Comparison of ENCODE assay signal across 8 cellular contexts in the genomic region with DNA sequence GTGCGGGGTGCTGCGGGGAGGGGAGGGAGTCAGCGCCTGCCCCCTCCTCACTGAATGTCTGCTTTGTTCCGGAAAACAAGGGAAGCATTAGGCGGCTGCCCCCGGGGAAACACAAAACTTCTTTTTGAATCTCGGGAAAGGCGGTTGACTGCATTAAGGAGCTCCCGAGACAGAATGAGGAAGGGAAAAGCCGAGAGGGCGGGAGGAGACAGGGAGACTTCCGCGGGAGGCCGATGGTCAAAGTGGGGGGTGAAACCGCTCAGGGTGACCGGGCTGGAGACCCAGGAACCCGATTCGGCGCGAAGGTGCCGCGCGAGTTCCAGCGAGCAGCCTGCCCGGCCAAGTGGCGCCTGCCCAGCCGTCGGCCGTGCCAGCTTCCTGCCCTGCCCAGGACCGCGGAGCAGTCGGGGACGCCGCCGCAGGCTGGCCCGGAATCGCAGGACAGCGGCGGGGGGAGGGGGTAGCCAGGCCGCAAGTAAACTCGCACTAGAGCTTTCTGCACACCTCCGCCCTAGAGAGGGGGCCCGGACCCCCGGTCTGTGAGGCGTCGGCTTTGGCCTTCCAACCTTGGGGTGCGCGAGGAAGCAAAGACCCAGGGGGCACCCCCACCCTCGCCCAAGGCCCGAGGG. TPM values are rescaled to one million over a fixed set of nuclear protein-coding genes. Genes with fewer than 3 reads are reported as not detected.
DNase-seq lines count a peak whose midpoint lies in the region; ATAC-seq, FAIRE-seq and TF ChIP-seq lines count a peak whose summit lies in the region.

No MANE protein-coding gene starts in this region.

- H3K4me1 ChIP-seq in BLaER1 treated with 17β-estradiol and CSF1 and Interleukin-3, amounts not matched to agents 10 nM and 100 nM: peaks cover 61 to 80% (median 73%) of the 10 kb centered on the region in 10 experiments
- peaks cover 1% of the 10 kb centered on the region for H3K4me1 ChIP-seq in osteoblast (ENCODE audit: insufficient read depth, low read length)

- POLR2A ChIA-PET in activated B cell treated with CpG ODN at 0.5 μM for 24 hours (lab: Charles Lee): interaction anchor here (0.5 to 5.0 kb wide), 16 partner anchors 10 to 339 kb away, joined by 3 to 129 read pairs (median 6); a partner anchor contains a TSS

- peak overlapping the region; percentile 53 to 95 (median 91); a peak in 21 of 22 replicates for H3K9ac ChIP-seq in BLaER1 treated with 17β-estradiol and CSF1 and Interleukin-3, amounts not matched to agents 10 nM and 100 nM

- CTCF ChIA-PET in activated B cell treated with CpG ODN at 0.5 μM for 24 hours (lab: Charles Lee): interaction anchor here (1.1 to 1.2 kb wide), 3 partner anchors 56 to 315 kb away, joined by 4 to 8 read pairs (median 5); a partner anchor contains a TSS

- H3K36me3 ChIP-seq in BLaER1 treated with 17β-estradiol and CSF1 and Interleukin-3, amounts not matched to agents 10 nM and 100 nM: no peaks in the 10 kb centered on the region
- H3K36me3 ChIP-seq in osteoblast (ENCODE audit: insufficient read depth, low read length): no peaks in the 10 kb centered on the region

- no peaks in the 10 kb centered on the region for H3K27me3 Mint-ChIP-seq in activated B cell treated with CpG ODN at 0.5 μM for 24 hours

- H3K4me3 ChIP-seq in BLaER1 treated with 17β-estradiol and CSF1 and Interleukin-3, amounts not matched to agents 10 nM and 100 nM: peak overlapping the region; percentile 43 to 72 (median 62)
- H3K4me3 ChIP-seq in osteoblast (ENCODE audit: insufficient read depth, low read length): peak overlapping the region; percentile 70

- H3K36me3 Mint-ChIP-seq in activated B cell treated with CpG ODN at 0.5 μM for 24 hours (ENCODE audit: low read depth): no peaks in the 10 kb centered on the region

- peak overlapping the region; percentile 80 for H3K4me3 Mint-ChIP-seq in activated B cell treated with CpG ODN at 0.5 μM for 24 hours

- peak; percentile 38 for DNase-seq in H54 (ENCODE audit: insufficient read length, low spot score)
- DNase-seq in activated B cell treated with CpG ODN at 0.5 μM for 24 hours: no peak
- peak; percentile 47 for DNase-seq in glomerular visceral epithelial cell (ENCODE audit: extremely low spot score)
- DNase-seq in osteoblast (ENCODE audit: insufficient read length, low spot score, missing footprints): peak; percentile 97
- no peak for DNase-seq in HPDE6-E6E7 (ENCODE audit: extremely low spot score)
- DNase-seq in NK-92 (lab: John Stamatoyannopoulos, UW; ENCODE audit: unreplicated experiment): no peak
- no peak for DNase-seq in NCI-H1105 treated with DMSO at 0.1 percent for 48 hours (lab: John Stamatoyannopoulos, UW)

- no peak for FAIRE-seq in H54 (lab: Jason Lieb, UNC)

- peak overlapping the region; percentile 59 for H2AFZ ChIP-seq in osteoblast (ENCODE audit: low read length)

- peak overlapping the region; percentile 18 to 93 (median 90); a peak in 20 of 22 replicates for H3K27ac ChIP-seq in BLaER1 treated with 17β-estradiol and CSF1 and Interleukin-3, amounts not matched to agents 10 nM and 100 nM
- H3K27ac ChIP-seq in osteoblast (ENCODE audit: low read depth, low read length): peak overlapping the region; percentile 12

- peaks cover 25 to 61% (median 50%) of the 10 kb centered on the region in 11 experiments for H3K9me3 ChIP-seq in BLaER1 treated with 17β-estradiol and CSF1 and Interleukin-3, amounts not matched to agents 10 nM and 100 nM (replicated peaks in 1 of 11)
- H3K9me3 ChIP-seq in osteoblast (ENCODE audit: low read depth, low read length): no peaks in the 10 kb centered on the region

- no peak for TF ChIP-seq CTCF in activated B cell treated with CpG ODN at 0.5 μM for 24 hours (IDR thresholded peaks at IDR 0.05)
- TF ChIP-seq CTCF in osteoblast (IDR thresholded peaks at IDR 0.05; ENCODE audit: extremely low read depth, low read depth, low read length): no peak

- no peaks in the 10 kb centered on the region for H4K20me1 ChIP-seq in BLaER1 treated with 17β-estradiol and CSF1 and Interleukin-3, amounts not matched to agents 10 nM and 100 nM
- H4K20me1 ChIP-seq in osteoblast (ENCODE audit: insufficient read depth, low read length): no peaks in the 10 kb centered on the region

- TF ChIP-seq POLR2A in H54 (IDR thresholded peaks at IDR 0.05; ENCODE audit: low read depth, low read length): peak; percentile 28; the same call in 1 of the 2 replicates

- peaks cover 0 to 9% (median 0%) of the 10 kb centered on the region in 11 experiments; a peak in 4 of 22 replicates for H3K27me3 ChIP-seq in BLaER1 treated with 17β-estradiol and CSF1 and Interleukin-3, amounts not matched to agents 10 nM and 100 nM
- peaks cover 55% of the 10 kb centered on the region for H3K27me3 ChIP-seq in osteoblast (ENCODE audit: insufficient read depth, low read length)

- peaks cover 40% of the 10 kb centered on the region for H3K4me1 Mint-ChIP-seq in activated B cell treated with CpG ODN at 0.5 μM for 24 hours

- no peak for ATAC-seq in activated B cell treated with CpG ODN at 0.5 μM for 24 hours (ENCODE audit: low read depth)

- H3K9me3 Mint-ChIP-seq in activated B cell treated with CpG ODN at 0.5 μM for 24 hours: no peaks in the 10 kb centered on the region

- peak overlapping the region; percentile 77 to 98 (median 93) for H3K4me2 ChIP-seq in BLaER1 treated with 17β-estradiol and CSF1 and Interleukin-3, amounts not matched to agents 10 nM and 100 nM
- peak overlapping the region; percentile 85 for H3K4me2 ChIP-seq in osteoblast (ENCODE audit: insufficient read depth, low read length)

- no peak overlapping the region for H3K27ac Mint-ChIP-seq in activated B cell treated with CpG ODN at 0.5 μM for 24 hours

- H3K79me2 ChIP-seq in osteoblast (ENCODE audit: insufficient read depth, low read length): no peaks in the 10 kb centered on the region

- intact Hi-C loops in activated B cell treated with CpG ODN at 0.5 μM for 24 hours (cut with micrococcal nuclease): loop anchor here (1.0 to 5.0 kb wide), 6 partner anchors 16 to 336 kb away; no protein-coding TSS in a partner anchor

RNA-seq across cellular contexts. Expression of a gene that starts 55.1 kb away (rescaled TPM):
- total RNA-seq in activated B cell treated with CpG ODN at 0.5 μM for 24 hours: 59.3 and 60.4 TPM in 2 replicates
- total RNA-seq in osteoblast: 14.7 and 14.8 TPM in 2 replicates

Comparison
In these comparisons a context has a peak if more than half of its experiments do, and no peak if none do; other contexts are left out.
1. DNase-seq: peak in H54 (single experiment), glomerular visceral epithelial cell (single experiment) and osteoblast (single experiment); none in activated B cell treated with CpG ODN at 0.5 μM for 24 hours (single experiment), HPDE6-E6E7 (single experiment), NK-92 (single experiment) and NCI-H1105 treated with DMSO at 0.1 percent for 48 hours (single experiment).